In genomic region chr19:34217952-34218817, GRCh38 we compare ENCODE assay signal across 9 cellular contexts. TPM values are rescaled to one million over a fixed set of nuclear protein-coding genes. Genes with fewer than 3 reads are reported as not detected.
DNase-seq lines count a peak whose midpoint lies in the region; ATAC-seq and TF ChIP-seq lines count a peak whose summit lies in the region.
"Had no signal": no experiment of that assay in that cellular context is flagged by ENCODE, and none has a peak within 500 bp of the region (broad histone marks: within the 10 kb centered on the region; RNA-seq: fewer than 3 reads in every experiment).

No MANE protein-coding gene starts in this region.

- no peak for TF ChIP-seq CTCF in foreskin fibroblast (IDR thresholded peaks at IDR 0.05; ENCODE audit: low read depth, low read length)
- TF ChIP-seq CTCF in progenitor cell of endocrine pancreas (IDR thresholded peaks at IDR 0.05; ENCODE audit: unreplicated experiment): no peak

- H3K4me3 Mint-ChIP-seq in progenitor cell of endocrine pancreas (ENCODE audit: low read depth): no peak overlapping the region

- H3K27me3 Mint-ChIP-seq in progenitor cell of endocrine pancreas: no peaks in the 10 kb centered on the region

- DNase-seq in EL (peak; percentile 96), NOMO-1 treated with dmso at 0.1 percent for 144 hours (lab: John Stamatoyannopoulos, UW; ENCODE audit: unreplicated experiment) (peak; percentile 83), activated T-cell treated with anti-CD3 and anti-CD28 coated beads for 48 hours (ENCODE audit: low read depth) (peak; percentile 60), foreskin fibroblast (peak; percentile 73 to 74), progenitor cell of endocrine pancreas (ENCODE audit: low spot score, unreplicated experiment) (no peak)
- DNase-seq in stimulated activated CD8-positive, alpha-beta memory T cell treated with anti-CD3 and anti-CD28 coated beads, Interleukin-15, amount 100 ng/mL, for 48 hours (ENCODE audit: low read depth in 2 of 2): peak; percentile 42 to 54

- no peaks in the 10 kb centered on the region for H3K9me3 Mint-ChIP-seq in progenitor cell of endocrine pancreas (ENCODE audit: low read depth)

- no peak overlapping the region for H3K27ac Mint-ChIP-seq in progenitor cell of endocrine pancreas

- ATAC-seq in HG03108 (IDR thresholded peaks at IDR 0.05; ENCODE audit: unreplicated experiment) (peak; percentile 62), GM19463 (IDR thresholded peaks at IDR 0.05; ENCODE audit: unreplicated experiment) (no peak)
- ATAC-seq: body of pancreas had no signal

- H3K4me1 Mint-ChIP-seq in progenitor cell of endocrine pancreas (ENCODE audit: low read depth): no peaks in the 10 kb centered on the region

- H3K36me3 Mint-ChIP-seq in progenitor cell of endocrine pancreas (ENCODE audit: insufficient read depth): peaks cover 31% of the 10 kb centered on the region

- H3K4me3 ChIP-seq in foreskin fibroblast (ENCODE audit: low read depth in 1 of 2, low read length in 2 of 2): no peak overlapping the region
- H3K4me3 ChIP-seq: body of pancreas had no signal

RNA-seq across cellular contexts. Expression of gene GARRE1, which starts 36.2 kb away (rescaled TPM):
- 23.7 and 31.9 TPM in 2 replicates for total RNA-seq in progenitor cell of endocrine pancreas

RNA-seq across cellular contexts. Expression of gene LSM14A, which starts 45.9 kb away (rescaled TPM):
- 120 and 133 TPM in 2 replicates for total RNA-seq in progenitor cell of endocrine pancreas
